Comparison of ENCODE assay signal across 1 cellular context in genomic region chr17:7020894-7021664, GRCh38.
TF ChIP-seq lines count a peak whose summit lies in the region.

No MANE protein-coding gene starts in this region.

TF ChIP-seq in endothelial cell of umbilical vein, 7 proteins besides CTCF, POLR2A, EP300 and RAD21:
- TF ChIP-seq POLR2AphosphoS5 (IDR thresholded peaks at IDR 0.05; ENCODE audit: insufficient read depth, low read depth, low read length) (no peak), EZH2 (IDR thresholded peaks at IDR 0.05; ENCODE audit: borderline replicate concordance, low read depth, low read length, severe bottlenecking) (no peak), MYC (IDR thresholded peaks at IDR 0.05; ENCODE audit: low read depth, low read length) (no peak), GATA2 (IDR thresholded peaks at IDR 0.05; ENCODE audit: insufficient read depth, insufficient read length, low read depth, low read length) (no peak), MAX (IDR thresholded peaks at IDR 0.05; ENCODE audit: insufficient read depth, insufficient read length) (no peak), JUN (IDR thresholded peaks at IDR 0.05; ENCODE audit: borderline replicate concordance, insufficient read depth, insufficient read length, low read depth) (no peak), FOS (IDR thresholded peaks at IDR 0.05; ENCODE audit: borderline replicate concordance, insufficient read depth, low read length) (no peak)
